Comparison of ENCODE assay signal across 8 cellular contexts in the genomic region with DNA sequence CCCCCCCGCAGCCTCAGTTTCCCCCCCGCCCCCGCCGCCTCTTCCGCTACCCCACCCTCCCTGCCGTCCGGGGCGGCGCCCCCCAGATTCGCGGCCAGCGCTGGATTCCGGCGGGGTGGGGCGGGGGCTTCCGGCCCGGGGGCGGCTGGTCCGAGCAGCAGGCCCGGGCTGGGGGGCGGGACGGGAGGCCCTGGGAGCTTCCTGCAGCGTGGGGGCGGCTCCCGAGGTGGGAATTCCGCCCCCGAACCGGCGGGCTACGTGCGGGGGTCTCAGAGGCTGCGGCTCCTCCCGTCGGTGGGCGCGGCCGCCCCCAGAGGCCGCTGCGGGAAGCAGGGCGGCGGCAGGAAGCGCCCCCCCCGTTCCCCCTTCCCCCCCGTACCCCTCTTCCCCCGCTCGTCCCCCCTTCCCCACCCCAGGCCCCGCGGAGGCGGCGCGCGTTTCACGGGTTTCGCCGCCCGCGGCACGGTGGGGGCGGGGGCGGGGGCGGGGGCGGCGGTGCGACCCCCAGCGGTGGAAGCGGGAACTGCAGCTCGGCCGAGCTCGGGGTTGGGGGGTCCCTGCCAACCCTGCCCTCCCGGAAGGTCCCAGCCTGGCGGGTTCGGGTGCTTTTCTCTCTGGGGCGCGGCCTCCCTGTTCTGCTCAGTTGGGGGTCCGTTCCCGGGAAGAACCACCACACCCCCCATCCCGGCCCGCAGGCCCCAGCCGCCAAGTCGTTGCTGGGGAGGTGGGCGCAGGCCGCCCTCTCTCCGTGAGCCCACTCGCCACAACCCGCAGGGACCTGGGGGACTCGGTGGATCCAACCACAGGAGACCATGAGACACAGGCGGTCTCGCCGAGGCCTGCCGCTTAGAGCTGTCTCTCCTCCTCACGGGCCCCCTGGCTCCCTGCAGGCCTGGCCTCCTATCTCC.
DNase-seq lines count a peak whose midpoint lies in the region; ATAC-seq and TF ChIP-seq lines count a peak whose summit lies in the region.

No MANE protein-coding gene starts in this region.

- no peaks in the 10 kb centered on the region for H3K9me3 Mint-ChIP-seq in activated CD4-positive, alpha-beta T cell treated with anti-CD3 and anti-CD28 coated beads, Interleukin-2, amount 10 ng/mL, durations not matched to agents 24 days and 14 days
- H3K9me3 Mint-ChIP-seq in mesothelial cell of epicardium: no peaks in the 10 kb centered on the region

- peaks cover 1% of the 10 kb centered on the region for H3K36me3 Mint-ChIP-seq in activated CD4-positive, alpha-beta T cell treated with anti-CD3 and anti-CD28 coated beads, Interleukin-2, amount 10 ng/mL, durations not matched to agents 24 days and 14 days (ENCODE audit: low read depth)
- H3K36me3 Mint-ChIP-seq in mesothelial cell of epicardium: no peaks in the 10 kb centered on the region

- DNase-seq in Daoy (ENCODE audit: low read depth) (peak; percentile 68), LNCaP clone FGC (ENCODE audit: low read depth) (no peak), mesothelial cell of epicardium (ENCODE audit: low spot score in 2 of 2, unreplicated experiment in 2 of 2) (peak; percentile 69 to 79)
- peak; percentile 88 for DNase-seq in activated CD4-positive, alpha-beta T cell treated with anti-CD3 and anti-CD28 coated beads, Interleukin-2, amount 10 ng/mL, durations not matched to agents 24 days and 14 days
- peak; percentile 55 for DNase-seq in effector CD4-positive, alpha-beta T cell
- peak; percentile 71 for DNase-seq in stimulated activated naive CD8-positive, alpha-beta T cell treated with anti-CD3 and anti-CD28 coated beads, Interleukin-15, Interleukin-2, amounts not matched to agents 100 U/mL and 50 U/mL, for 24 hours

- H3K27ac Mint-ChIP-seq in activated CD4-positive, alpha-beta T cell treated with anti-CD3 and anti-CD28 coated beads, Interleukin-2, amount 10 ng/mL, durations not matched to agents 24 days and 14 days: peak overlapping the region; percentile 67
- peak overlapping the region; percentile 96 for H3K27ac Mint-ChIP-seq in mesothelial cell of epicardium

- intact Hi-C loops in activated CD4-positive, alpha-beta T cell treated with anti-CD3 and anti-CD28 coated beads, Interleukin-2, amount 10 ng/mL, durations not matched to agents 24 days and 14 days (cut with micrococcal nuclease): loop anchor here (2.0 kb wide), 2 partner anchors 14 to 76 kb away; a partner anchor contains a TSS

- no peaks in the 10 kb centered on the region for H3K27me3 Mint-ChIP-seq in activated CD4-positive, alpha-beta T cell treated with anti-CD3 and anti-CD28 coated beads, Interleukin-2, amount 10 ng/mL, durations not matched to agents 24 days and 14 days
- no peaks in the 10 kb centered on the region for H3K27me3 Mint-ChIP-seq in mesothelial cell of epicardium (ENCODE audit: low read depth)

- H3K4me1 Mint-ChIP-seq in activated CD4-positive, alpha-beta T cell treated with anti-CD3 and anti-CD28 coated beads, Interleukin-2, amount 10 ng/mL, durations not matched to agents 24 days and 14 days: peaks cover 2% of the 10 kb centered on the region
- H3K4me1 Mint-ChIP-seq in mesothelial cell of epicardium: peaks cover 26% of the 10 kb centered on the region

- peak; percentile 22 for ATAC-seq in stimulated activated naive CD8-positive, alpha-beta T cell treated with anti-CD3 and anti-CD28 coated beads, Interleukin-15, Interleukin-2, amounts not matched to agents 100 U/mL and 50 U/mL, for 24 hours
- ATAC-seq in HG02938 (IDR thresholded peaks at IDR 0.05; ENCODE audit: unreplicated experiment) (no peak), GM19463 (IDR thresholded peaks at IDR 0.05; ENCODE audit: unreplicated experiment) (no peak)

- H3K4me3 ChIP-seq in LNCaP clone FGC (ENCODE audit: low read depth, low read length): peak overlapping the region; percentile 34

- peak overlapping the region; percentile 60 for H3K4me3 Mint-ChIP-seq in activated CD4-positive, alpha-beta T cell treated with anti-CD3 and anti-CD28 coated beads, Interleukin-2, amount 10 ng/mL, durations not matched to agents 24 days and 14 days
- peak overlapping the region; percentile 60 for H3K4me3 Mint-ChIP-seq in mesothelial cell of epicardium

- TF ChIP-seq CTCF in LNCaP clone FGC (IDR thresholded peaks at IDR 0.05; ENCODE audit: control insufficient read depth, extremely low read depth, insufficient read depth) (peak; percentile 57), mesothelial cell of epicardium (IDR thresholded peaks at IDR 0.05; ENCODE audit: unreplicated experiment) (peak; percentile 100)
